In the genomic region with DNA sequence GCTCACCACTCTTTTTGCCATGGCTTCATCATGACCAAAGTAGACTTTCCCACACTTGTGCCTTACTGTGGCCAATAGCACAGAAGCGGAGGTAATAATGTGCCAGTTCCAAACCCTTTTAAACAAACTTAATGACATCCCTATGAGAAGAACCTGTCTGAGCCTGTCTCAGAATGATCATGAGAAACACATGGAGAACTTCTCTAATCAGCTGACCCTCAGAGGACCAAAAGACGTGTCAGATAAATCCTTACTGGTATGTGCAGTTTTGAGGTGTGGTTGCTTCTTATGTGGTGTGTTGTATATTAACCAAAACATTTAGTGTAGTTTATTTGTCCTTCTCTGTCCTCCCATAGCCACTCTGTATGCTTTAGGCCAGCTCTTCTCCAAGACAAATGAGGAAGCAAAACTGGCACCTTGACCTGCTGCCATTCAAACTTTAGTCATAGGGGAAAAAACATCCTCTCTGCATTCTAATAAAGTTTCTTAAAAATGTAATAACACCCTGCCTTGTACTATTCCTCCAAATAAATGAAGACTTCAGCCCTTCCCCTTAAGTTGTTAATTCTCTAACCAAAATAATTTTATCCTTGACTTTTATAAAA, we compare ENCODE assay signal across 1 cellular context.
TF ChIP-seq lines count a peak whose summit lies in the region.

No MANE protein-coding gene starts in this region.

TF ChIP-seq in GM12878, 131 proteins besides CTCF, POLR2A, EP300 and RAD21 (continued from another document):
- TF ChIP-seq, protein P1, sequence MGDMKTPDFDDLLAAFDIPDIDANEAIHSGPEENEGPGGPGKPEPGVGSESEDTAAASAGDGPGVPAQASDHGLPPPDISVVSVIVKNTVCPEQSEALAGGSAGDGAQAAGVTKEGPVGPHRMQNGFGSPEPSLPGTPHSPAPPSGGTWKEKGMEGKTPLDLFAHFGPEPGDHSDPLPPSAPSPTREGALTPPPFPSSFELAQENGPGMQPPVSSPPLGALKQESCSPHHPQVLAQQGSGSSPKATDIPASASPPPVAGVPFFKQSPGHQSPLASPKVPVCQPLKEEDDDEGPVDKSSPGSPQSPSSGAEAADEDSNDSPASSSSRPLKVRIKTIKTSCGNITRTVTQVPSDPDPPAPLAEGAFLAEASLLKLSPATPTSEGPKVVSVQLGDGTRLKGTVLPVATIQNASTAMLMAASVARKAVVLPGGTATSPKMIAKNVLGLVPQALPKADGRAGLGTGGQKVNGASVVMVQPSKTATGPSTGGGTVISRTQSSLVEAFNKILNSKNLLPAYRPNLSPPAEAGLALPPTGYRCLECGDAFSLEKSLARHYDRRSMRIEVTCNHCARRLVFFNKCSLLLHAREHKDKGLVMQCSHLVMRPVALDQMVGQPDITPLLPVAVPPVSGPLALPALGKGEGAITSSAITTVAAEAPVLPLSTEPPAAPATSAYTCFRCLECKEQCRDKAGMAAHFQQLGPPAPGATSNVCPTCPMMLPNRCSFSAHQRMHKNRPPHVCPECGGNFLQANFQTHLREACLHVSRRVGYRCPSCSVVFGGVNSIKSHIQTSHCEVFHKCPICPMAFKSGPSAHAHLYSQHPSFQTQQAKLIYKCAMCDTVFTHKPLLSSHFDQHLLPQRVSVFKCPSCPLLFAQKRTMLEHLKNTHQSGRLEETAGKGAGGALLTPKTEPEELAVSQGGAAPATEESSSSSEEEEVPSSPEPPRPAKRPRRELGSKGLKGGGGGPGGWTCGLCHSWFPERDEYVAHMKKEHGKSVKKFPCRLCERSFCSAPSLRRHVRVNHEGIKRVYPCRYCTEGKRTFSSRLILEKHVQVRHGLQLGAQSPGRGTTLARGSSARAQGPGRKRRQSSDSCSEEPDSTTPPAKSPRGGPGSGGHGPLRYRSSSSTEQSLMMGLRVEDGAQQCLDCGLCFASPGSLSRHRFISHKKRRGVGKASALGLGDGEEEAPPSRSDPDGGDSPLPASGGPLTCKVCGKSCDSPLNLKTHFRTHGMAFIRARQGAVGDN (IDR thresholded peaks at IDR 0.05) = peak; percentile 50; the same call in 1 of the 2 replicates
- TF ChIP-seq PML (IDR thresholded peaks at IDR 0.05; ENCODE audit: low read length) = no peak
- TF ChIP-seq BCL11A (IDR thresholded peaks at IDR 0.05; ENCODE audit: low read depth, low read length) = no peak
- TF ChIP-seq, protein P2, sequence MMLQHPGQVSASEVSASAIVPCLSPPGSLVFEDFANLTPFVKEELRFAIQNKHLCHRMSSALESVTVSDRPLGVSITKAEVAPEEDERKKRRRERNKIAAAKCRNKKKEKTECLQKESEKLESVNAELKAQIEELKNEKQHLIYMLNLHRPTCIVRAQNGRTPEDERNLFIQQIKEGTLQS (IDR thresholded peaks at IDR 0.05; ENCODE audit: borderline replicate concordance, extremely low read depth, low read depth, low read length) = no peak
- no peak for TF ChIP-seq MXI1 (IDR thresholded peaks at IDR 0.05; ENCODE audit: low read depth, low read length)
- TF ChIP-seq ZSCAN29 (IDR thresholded peaks at IDR 0.05) = no peak
- no peak for TF ChIP-seq CHD2 (IDR thresholded peaks at IDR 0.05; ENCODE audit: borderline replicate concordance, low read depth, low read length)
- peak; percentile 75; the same call in 1 of the 2 replicates for TF ChIP-seq DPF2 (IDR thresholded peaks at IDR 0.05)
- peak in 1 of 2 experiments; percentile 9; a peak in 1 of 4 replicates for TF ChIP-seq BHLHE40 (IDR thresholded peaks at IDR 0.05; ENCODE audit: borderline replicate concordance in 1 of 2, low read depth in 2 of 2, low read length in 1 of 2)
- TF ChIP-seq, protein P3, sequence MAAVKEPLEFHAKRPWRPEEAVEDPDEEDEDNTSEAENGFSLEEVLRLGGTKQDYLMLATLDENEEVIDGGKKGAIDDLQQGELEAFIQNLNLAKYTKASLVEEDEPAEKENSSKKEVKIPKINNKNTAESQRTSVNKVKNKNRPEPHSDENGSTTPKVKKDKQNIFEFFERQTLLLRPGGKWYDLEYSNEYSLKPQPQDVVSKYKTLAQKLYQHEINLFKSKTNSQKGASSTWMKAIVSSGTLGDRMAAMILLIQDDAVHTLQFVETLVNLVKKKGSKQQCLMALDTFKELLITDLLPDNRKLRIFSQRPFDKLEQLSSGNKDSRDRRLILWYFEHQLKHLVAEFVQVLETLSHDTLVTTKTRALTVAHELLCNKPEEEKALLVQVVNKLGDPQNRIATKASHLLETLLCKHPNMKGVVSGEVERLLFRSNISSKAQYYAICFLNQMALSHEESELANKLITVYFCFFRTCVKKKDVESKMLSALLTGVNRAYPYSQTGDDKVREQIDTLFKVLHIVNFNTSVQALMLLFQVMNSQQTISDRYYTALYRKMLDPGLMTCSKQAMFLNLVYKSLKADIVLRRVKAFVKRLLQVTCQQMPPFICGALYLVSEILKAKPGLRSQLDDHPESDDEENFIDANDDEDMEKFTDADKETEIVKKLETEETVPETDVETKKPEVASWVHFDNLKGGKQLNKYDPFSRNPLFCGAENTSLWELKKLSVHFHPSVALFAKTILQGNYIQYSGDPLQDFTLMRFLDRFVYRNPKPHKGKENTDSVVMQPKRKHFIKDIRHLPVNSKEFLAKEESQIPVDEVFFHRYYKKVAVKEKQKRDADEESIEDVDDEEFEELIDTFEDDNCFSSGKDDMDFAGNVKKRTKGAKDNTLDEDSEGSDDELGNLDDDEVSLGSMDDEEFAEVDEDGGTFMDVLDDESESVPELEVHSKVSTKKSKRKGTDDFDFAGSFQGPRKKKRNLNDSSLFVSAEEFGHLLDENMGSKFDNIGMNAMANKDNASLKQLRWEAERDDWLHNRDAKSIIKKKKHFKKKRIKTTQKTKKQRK (IDR thresholded peaks at IDR 0.05; ENCODE audit: low read depth, low read length) = no peak
- TF ChIP-seq STAT3 (IDR thresholded peaks at IDR 0.05; ENCODE audit: low read depth, low read length) = no peak
- TF ChIP-seq, protein P4, sequence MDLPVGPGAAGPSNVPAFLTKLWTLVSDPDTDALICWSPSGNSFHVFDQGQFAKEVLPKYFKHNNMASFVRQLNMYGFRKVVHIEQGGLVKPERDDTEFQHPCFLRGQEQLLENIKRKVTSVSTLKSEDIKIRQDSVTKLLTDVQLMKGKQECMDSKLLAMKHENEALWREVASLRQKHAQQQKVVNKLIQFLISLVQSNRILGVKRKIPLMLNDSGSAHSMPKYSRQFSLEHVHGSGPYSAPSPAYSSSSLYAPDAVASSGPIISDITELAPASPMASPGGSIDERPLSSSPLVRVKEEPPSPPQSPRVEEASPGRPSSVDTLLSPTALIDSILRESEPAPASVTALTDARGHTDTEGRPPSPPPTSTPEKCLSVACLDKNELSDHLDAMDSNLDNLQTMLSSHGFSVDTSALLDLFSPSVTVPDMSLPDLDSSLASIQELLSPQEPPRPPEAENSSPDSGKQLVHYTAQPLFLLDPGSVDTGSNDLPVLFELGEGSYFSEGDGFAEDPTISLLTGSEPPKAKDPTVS (IDR thresholded peaks at IDR 0.05; ENCODE audit: low read depth, low read length) = no peak
- TF ChIP-seq, protein P5, sequence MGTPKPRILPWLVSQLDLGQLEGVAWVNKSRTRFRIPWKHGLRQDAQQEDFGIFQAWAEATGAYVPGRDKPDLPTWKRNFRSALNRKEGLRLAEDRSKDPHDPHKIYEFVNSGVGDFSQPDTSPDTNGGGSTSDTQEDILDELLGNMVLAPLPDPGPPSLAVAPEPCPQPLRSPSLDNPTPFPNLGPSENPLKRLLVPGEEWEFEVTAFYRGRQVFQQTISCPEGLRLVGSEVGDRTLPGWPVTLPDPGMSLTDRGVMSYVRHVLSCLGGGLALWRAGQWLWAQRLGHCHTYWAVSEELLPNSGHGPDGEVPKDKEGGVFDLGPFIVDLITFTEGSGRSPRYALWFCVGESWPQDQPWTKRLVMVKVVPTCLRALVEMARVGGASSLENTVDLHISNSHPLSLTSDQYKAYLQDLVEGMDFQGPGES (IDR thresholded peaks at IDR 0.05) = no peak
- no peak for TF ChIP-seq ZNF274 (IDR thresholded peaks at IDR 0.05; ENCODE audit: insufficient read depth, insufficient read length)
